ENCODE assay signal across 17 cellular contexts in the genomic region with DNA sequence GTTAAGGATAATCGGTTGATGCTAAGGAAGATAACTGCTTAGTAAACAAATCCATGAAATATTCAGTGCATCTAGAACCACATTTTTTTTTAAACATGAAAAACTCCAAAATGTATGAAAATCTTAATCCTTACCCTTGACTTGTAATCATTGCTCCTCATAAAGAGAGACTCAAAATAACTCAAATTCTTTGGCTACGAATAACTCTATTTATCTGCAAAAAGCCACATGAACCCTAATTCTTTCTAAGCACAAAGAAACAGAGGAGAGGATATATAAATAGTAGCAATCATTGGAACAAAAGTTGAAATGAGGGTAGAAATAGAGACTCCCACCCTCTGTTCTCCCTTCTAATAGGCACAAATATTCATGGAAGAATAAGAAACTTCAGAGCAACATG. TPM values are rescaled to one million over a fixed set of nuclear protein-coding genes. Genes with fewer than 3 reads are reported as not detected.
DNase-seq lines count a peak whose midpoint lies in the region; TF ChIP-seq lines count a peak whose summit lies in the region.
"Had no signal": no experiment of that assay in that cellular context is flagged by ENCODE, and none has a peak within 500 bp of the region (broad histone marks: within the 10 kb centered on the region; RNA-seq: fewer than 3 reads in every experiment).

No MANE protein-coding gene starts in this region.

- H3K36me3 Mint-ChIP-seq in HFFc6 (ENCODE audit: low read depth) (no peaks in the 10 kb centered on the region), Caco-2 (ENCODE audit: insufficient read depth, unreplicated experiment) (no peaks in the 10 kb centered on the region), MCF 10A (ENCODE audit: insufficient read depth, unreplicated experiment) (no peaks in the 10 kb centered on the region)
- no peaks in the 10 kb centered on the region for H3K36me3 Mint-ChIP-seq in activated CD4-positive, alpha-beta T cell treated with anti-CD3 and anti-CD28 coated beads, Interleukin-2, amount 10 ng/mL, durations not matched to agents 7 days and 5 days (ENCODE audit: low read depth)

- TF ChIP-seq CTCF in HFFc6 (IDR thresholded peaks at IDR 0.05) (no peak), Caco-2 (IDR thresholded peaks at IDR 0.05; ENCODE audit: insufficient read depth in 1 of 2, low read depth in 1 of 2, low read length in 1 of 2, severe bottlenecking in 1 of 2, unreplicated experiment in 1 of 2) (no peak), MCF 10A (IDR thresholded peaks at IDR 0.05; ENCODE audit: unreplicated experiment) (no peak)

- H3K9me3 Mint-ChIP-seq in HFFc6 (no peaks in the 10 kb centered on the region), Caco-2 (ENCODE audit: unreplicated experiment) (no peaks in the 10 kb centered on the region), MCF 10A (ENCODE audit: unreplicated experiment) (no peaks in the 10 kb centered on the region)
- no peaks in the 10 kb centered on the region for H3K9me3 Mint-ChIP-seq in activated CD4-positive, alpha-beta T cell treated with anti-CD3 and anti-CD28 coated beads, Interleukin-2, amount 10 ng/mL, durations not matched to agents 7 days and 5 days

- peak; percentile 6 for DNase-seq in HFFc6
- no peak for DNase-seq in Caco-2
- DNase-seq in activated CD4-positive, alpha-beta T cell treated with anti-CD3 and anti-CD28 coated beads, Interleukin-2, amount 50 U/mL, for 48 hours = no peak
- no peak for DNase-seq in activated CD4-positive, alpha-beta T cell treated with anti-CD3 and anti-CD28 coated beads, Interleukin-2, amount 10 ng/mL, durations not matched to agents 7 days and 5 days
- no peak for DNase-seq in MCF 10A (ENCODE audit: unreplicated experiment)
- DNase-seq: DMS 273 treated with DMSO at 0.1 percent for 48 hours, H7, MM.1S, NCI-H1105, NCI-H187 treated with DMSO at 0.1 percent for 48 hours, NCI-H446, SIG-M5 had no signal

- H3K27ac Mint-ChIP-seq in HFFc6 (no peak overlapping the region), Caco-2 (ENCODE audit: unreplicated experiment) (no peak overlapping the region), MCF 10A (ENCODE audit: low read depth, unreplicated experiment) (no peak overlapping the region)
- no peak overlapping the region for H3K27ac Mint-ChIP-seq in activated CD4-positive, alpha-beta T cell treated with anti-CD3 and anti-CD28 coated beads, Interleukin-2, amount 10 ng/mL, durations not matched to agents 7 days and 5 days

- no peaks in the 10 kb centered on the region for H3K36me3 ChIP-seq in Caco-2 (ENCODE audit: control insufficient read depth, insufficient read depth, low read length)
- H3K36me3 ChIP-seq: BLaER1 treated with 17β-estradiol and CSF1 and Interleukin-3, amounts not matched to agents 10 nM and 100 nM had no signal

- POLR2A ChIA-PET in Caco-2 (lab: Charles Lee) (no interaction called here), MCF 10A (lab: Yijun Ruan, JAX) (no interaction called here)
- POLR2A ChIA-PET in activated CD4-positive, alpha-beta T cell treated with anti-CD3 and anti-CD28 coated beads, Interleukin-2, amount 10 ng/mL, durations not matched to agents 7 days and 5 days (lab: Charles Lee) = no interaction called here

- H3K4me1 ChIP-seq in Caco-2 = peaks cover 26% of the 10 kb centered on the region

- intact Hi-C loops in Caco-2 (cut with micrococcal nuclease; ENCODE audit: unreplicated experiment) = no loop called here
- intact Hi-C loops in MCF 10A (cut with micrococcal nuclease) = no loop called here

- CTCF ChIA-PET in Caco-2 (lab: Charles Lee) (interaction anchor here (1.7 kb wide), 1 partner anchor 14 kb away, joined by 6 read pairs; no protein-coding TSS in a partner anchor), MCF 10A (lab: Yijun Ruan, JAX) (interaction anchor here (0.7 to 1.3 kb wide), 2 partner anchors 80 to 345 kb away, joined by 3 to 4 read pairs; no protein-coding TSS in a partner anchor)
- CTCF ChIA-PET in activated CD4-positive, alpha-beta T cell treated with anti-CD3 and anti-CD28 coated beads, Interleukin-2, amount 10 ng/mL, durations not matched to agents 7 days and 5 days (lab: Charles Lee) = interaction anchor here (1.8 kb wide), 1 partner anchor 11 kb away, joined by 6 read pairs; no protein-coding TSS in a partner anchor

- peaks cover 27% of the 10 kb centered on the region for H3K4me1 Mint-ChIP-seq in HFFc6 (ENCODE audit: low read depth)
- H3K4me1 Mint-ChIP-seq in Caco-2 (ENCODE audit: low read depth, unreplicated experiment) = peaks cover 36% of the 10 kb centered on the region
- H3K4me1 Mint-ChIP-seq in activated CD4-positive, alpha-beta T cell treated with anti-CD3 and anti-CD28 coated beads, Interleukin-2, amount 10 ng/mL, durations not matched to agents 7 days and 5 days = no peaks in the 10 kb centered on the region
- no peaks in the 10 kb centered on the region for H3K4me1 Mint-ChIP-seq in MCF 10A (ENCODE audit: insufficient read depth, unreplicated experiment)

- no peak overlapping the region for H3K4me3 ChIP-seq in Caco-2 (ENCODE audit: low read depth, low read length)
- H3K4me3 ChIP-seq: BLaER1 treated with 17β-estradiol and CSF1 and Interleukin-3, amounts not matched to agents 10 nM and 100 nM had no signal

- no peaks in the 10 kb centered on the region for H3K9me3 ChIP-seq in Caco-2
- H3K9me3 ChIP-seq: BLaER1 treated with 17β-estradiol and CSF1 and Interleukin-3, amounts not matched to agents 10 nM and 100 nM had no signal

- H3K27me3 ChIP-seq in layer of hippocampus (ENCODE audit: control insufficient read depth, insufficient read depth, low read length) (no peaks in the 10 kb centered on the region), Caco-2 (replicated peaks; ENCODE audit: control insufficient read depth, insufficient read depth, low read length) (no peaks in the 10 kb centered on the region)
- H3K27me3 ChIP-seq: BLaER1 treated with 17β-estradiol and CSF1 and Interleukin-3, amounts not matched to agents 10 nM and 100 nM had no signal

- H3K4me3 Mint-ChIP-seq in HFFc6 = no peak overlapping the region
- H3K4me3 Mint-ChIP-seq in Caco-2 (ENCODE audit: unreplicated experiment) = no peak overlapping the region
- H3K4me3 Mint-ChIP-seq in activated CD4-positive, alpha-beta T cell treated with anti-CD3 and anti-CD28 coated beads, Interleukin-2, amount 10 ng/mL, durations not matched to agents 7 days and 5 days = no peak overlapping the region
- H3K4me3 Mint-ChIP-seq in MCF 10A (ENCODE audit: unreplicated experiment) = no peak overlapping the region

- BruUV-seq in Caco-2 (replicated peaks; lab: Mats Ljungman, UMichigan) = no TSS peak
- BruUV-seq in MCF 10A (replicated peaks; lab: Mats Ljungman, UMichigan) = no TSS peak

- H3K27me3 Mint-ChIP-seq in HFFc6 (ENCODE audit: insufficient read depth) = no peaks in the 10 kb centered on the region; the same call in 1 of the 2 replicates
- no peaks in the 10 kb centered on the region for H3K27me3 Mint-ChIP-seq in Caco-2 (ENCODE audit: insufficient read depth, unreplicated experiment)
- no peaks in the 10 kb centered on the region for H3K27me3 Mint-ChIP-seq in activated CD4-positive, alpha-beta T cell treated with anti-CD3 and anti-CD28 coated beads, Interleukin-2, amount 10 ng/mL, durations not matched to agents 7 days and 5 days
- no peaks in the 10 kb centered on the region for H3K27me3 Mint-ChIP-seq in MCF 10A (ENCODE audit: insufficient read depth, unreplicated experiment)

- peak overlapping the region; percentile 37 for H3K27ac ChIP-seq in angular gyrus (ENCODE audit: low read depth, low read length)
- H3K27ac ChIP-seq in layer of hippocampus (ENCODE audit: low read depth, low read length) = peak overlapping the region; percentile 8
- peak overlapping the region; percentile 94 for H3K27ac ChIP-seq in temporal lobe (ENCODE audit: low read depth, low read length)
- H3K27ac ChIP-seq: BLaER1 treated with 17β-estradiol and CSF1 and Interleukin-3, amounts not matched to agents 10 nM and 100 nM; KMS-11 had no signal

RNA-seq across cellular contexts. Expression of a gene that starts 40.2 kb away (rescaled TPM):
- total RNA-seq in HFFc6 (2021; fragmentation: NEBNext Ultra II Directional; extraction: Animal tissue kit (Norgen Biotek cat#: 25700)) = not detected
- 305 TPM for total RNA-seq in temporal lobe
- 46.7 and 52.3 TPM in 2 replicates for total RNA-seq in Caco-2 (2022)
- total RNA-seq in activated CD4-positive, alpha-beta T cell treated with anti-CD3 and anti-CD28 coated beads, Interleukin-2, amount 10 ng/mL, durations not matched to agents 7 days and 5 days = 10 to 100 TPM; 43.5 to 47.1 TPM
- 3.3 and 6.7 TPM in 2 replicates for total RNA-seq in MCF 10A (2022)

Comparison
In these comparisons a context has a peak if more than half of its experiments do, and no peak if none do; other contexts are left out.
1. H3K27ac ChIP-seq: peak in every context shown above with its lines; median percentile 94 in temporal lobe; 37 in angular gyrus; 8 in layer of hippocampus.